ENCODE assay signal across 1 cellular context in genomic region chr19:7267792-7268736, GRCh38.
TF ChIP-seq lines count a peak whose summit lies in the region.

No MANE protein-coding gene starts in this region.

TF ChIP-seq in WTC11, 78 proteins besides CTCF, POLR2A, EP300 and RAD21 (continued from another document):
- TF ChIP-seq ATF3 (CRISPR knock-in tag; conservative IDR thresholded peaks at IDR 0.05) (no peak), PREB (CRISPR knock-in tag; IDR thresholded peaks at IDR 0.05; ENCODE audit: borderline replicate concordance) (no peak), E2F5 (CRISPR knock-in tag; IDR thresholded peaks at IDR 0.05) (no peak), ZNF138 (CRISPR knock-in tag; conservative IDR thresholded peaks at IDR 0.05) (no peak)
TF ChIP-seq in WTC11: peak in this region for 0.
